Comparison of ENCODE assay signal across 23 cellular contexts in the genomic region with DNA sequence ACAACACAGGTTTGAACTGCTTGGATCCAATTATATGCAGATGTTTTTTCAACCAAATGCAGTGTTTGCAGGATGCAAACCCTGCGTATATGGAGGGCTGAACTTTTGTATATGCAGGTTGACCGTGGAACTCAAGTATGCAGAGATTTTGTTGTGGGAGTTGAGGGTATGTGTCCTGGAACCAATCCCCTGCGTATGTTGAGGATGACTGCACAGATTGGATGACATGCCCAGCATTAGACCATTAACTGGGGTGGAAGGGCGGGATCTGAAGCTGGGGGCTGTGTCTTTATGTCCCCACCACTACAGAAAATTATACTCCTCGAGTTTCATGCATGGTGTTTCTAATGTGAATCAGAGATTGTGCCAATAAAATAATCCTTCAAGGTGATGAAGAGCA.
DNase-seq lines count a peak whose midpoint lies in the region; ATAC-seq and TF ChIP-seq lines count a peak whose summit lies in the region.
"Had no signal": no experiment of that assay in that cellular context is flagged by ENCODE, and none has a peak within 500 bp of the region (broad histone marks: within the 10 kb centered on the region; RNA-seq: fewer than 3 reads in every experiment).

No MANE protein-coding gene starts in this region.

- H3K36me3 ChIP-seq in WERI-Rb-1 (no peaks in the 10 kb centered on the region), hepatocyte (replicated peaks; ENCODE audit: insufficient read depth, low read depth) (no peaks in the 10 kb centered on the region)
- H3K36me3 ChIP-seq: BE2C; BLaER1 treated with 17β-estradiol and CSF1 and Interleukin-3, amounts not matched to agents 10 nM and 100 nM; HAP-1 had no signal

- peak overlapping the region; percentile 41 for H3K4me2 ChIP-seq in hepatocyte
- H3K4me2 ChIP-seq: A549, GM23338 had no signal

- intact Hi-C loops in Right ventricle myocardium inferior (cut with DNase I): loop anchor here (10.0 kb wide), 1 partner anchor 316 kb away; no protein-coding TSS in a partner anchor

- no peaks in the 10 kb centered on the region for H3K9me2 ChIP-seq in hepatocyte (replicated peaks; ENCODE audit: insufficient read depth)

- H2AFZ ChIP-seq in hepatocyte: no peak overlapping the region
- H2AFZ ChIP-seq: GM23338 had no signal

- H3K4me3 Mint-ChIP-seq in nephron: no peak overlapping the region
- H3K4me3 Mint-ChIP-seq: CD14-positive monocyte; CD4-positive, alpha-beta T cell; CD8-positive, alpha-beta memory T cell; GM23338; HFFc6 had no signal

- peaks cover 4% of the 10 kb centered on the region for H3K27me3 Mint-ChIP-seq in nephron (ENCODE audit: low read depth)

- no peak for ATAC-seq in Right ventricle myocardium inferior
- no peak for ATAC-seq in activated naive CD4-positive, alpha-beta T cell treated with anti-CD3 and anti-CD28 coated beads, Interleukin-2, amount 50 U/mL, for 72 hours
- ATAC-seq: A549, GM12878, GM23338 had no signal

- no peak for TF ChIP-seq CTCF in WERI-Rb-1 (IDR thresholded peaks at IDR 0.05; ENCODE audit: low read depth, low read length)
- no peak for TF ChIP-seq CTCF in hepatocyte (IDR thresholded peaks at IDR 0.05; ENCODE audit: poor library complexity)
- no peak for TF ChIP-seq CTCF in nephron (IDR thresholded peaks at IDR 0.05; ENCODE audit: unreplicated experiment in 3 of 3)

- H3K36me3 Mint-ChIP-seq in nephron (ENCODE audit: low read depth): no peaks in the 10 kb centered on the region
- peaks cover 0 to 3% of the 10 kb centered on the region in 2 donors for H3K36me3 Mint-ChIP-seq in activated naive CD4-positive, alpha-beta T cell treated with anti-CD3 and anti-CD28 coated beads, Interleukin-2, amount 50 U/mL, for 72 hours
- H3K36me3 Mint-ChIP-seq: CD14-positive monocyte; CD8-positive, alpha-beta memory T cell had no signal

- DNase-seq in WERI-Rb-1 (no peak), hepatocyte (ENCODE audit: low spot score) (no peak), Right ventricle myocardium inferior (ENCODE audit: missing footprints) (no peak), NCI-H69 (lab: John Stamatoyannopoulos, UW) (no peak)
- no peak for DNase-seq in activated naive CD4-positive, alpha-beta T cell treated with anti-CD3 and anti-CD28 coated beads, Interleukin-2, amount 50 U/mL, for 72 hours (ENCODE audit: low spot score in 2 of 2)
- DNase-seq: 8988T; ACHN; AML-193; BE2C; CD4-positive, alpha-beta T cell; CD8-positive, alpha-beta memory T cell; DMS 273 treated with DMSO at 0.1 percent for 48 hours; DMS79; EL; GDM1; HFFc6 had no signal

- no peaks in the 10 kb centered on the region for H3K27me3 ChIP-seq in WERI-Rb-1 (ENCODE audit: insufficient read depth, low read depth, severe bottlenecking)
- no peaks in the 10 kb centered on the region for H3K27me3 ChIP-seq in hepatocyte
- H3K27me3 ChIP-seq: BE2C; BLaER1 treated with 17β-estradiol and CSF1 and Interleukin-3, amounts not matched to agents 10 nM and 100 nM had no signal

- peaks cover 10% of the 10 kb centered on the region for H3K9me3 Mint-ChIP-seq in nephron
- no peaks in the 10 kb centered on the region for H3K9me3 Mint-ChIP-seq in activated naive CD4-positive, alpha-beta T cell treated with anti-CD3 and anti-CD28 coated beads, Interleukin-2, amount 50 U/mL, for 72 hours

- H3K4me3 ChIP-seq in WERI-Rb-1 (ENCODE audit: low read depth, low read length) (no peak overlapping the region), hepatocyte (no peak overlapping the region)
- H3K4me3 ChIP-seq: A549; BLaER1 treated with 17β-estradiol and CSF1 and Interleukin-3, amounts not matched to agents 10 nM and 100 nM; GM12878; GM23338; HAP-1 had no signal

- peak overlapping the region; percentile 44 to 59 (median 50) for H3K27ac Mint-ChIP-seq in nephron
- no peak overlapping the region for H3K27ac Mint-ChIP-seq in activated naive CD4-positive, alpha-beta T cell treated with anti-CD3 and anti-CD28 coated beads, Interleukin-2, amount 50 U/mL, for 72 hours
- H3K27ac Mint-ChIP-seq: CD14-positive monocyte; CD4-positive, alpha-beta T cell; GM23338; HFFc6 had no signal

- H3K79me2 ChIP-seq in hepatocyte: no peaks in the 10 kb centered on the region

- H3K9me3 ChIP-seq in WERI-Rb-1 (ENCODE audit: severe bottlenecking) (no peaks in the 10 kb centered on the region), hepatocyte (ENCODE audit: low read depth) (no peaks in the 10 kb centered on the region)
- H3K9me3 ChIP-seq: A549, BE2C, HAP-1 had no signal

- 69% methylated on average over 5 of the region's 5 CpGs for WGBS in hepatocyte (ENCODE audit: low lambda C conversion rate, missing lambda C conversion rate)

- H3K4me1 ChIP-seq in hepatocyte (ENCODE audit: insufficient read depth): peaks cover 7% of the 10 kb centered on the region
- H3K4me1 ChIP-seq: A549, BE2C, HAP-1 had no signal

- peak overlapping the region; percentile 21; the same call in 1 of the 2 replicates for H3K27ac ChIP-seq in WERI-Rb-1
- H3K27ac ChIP-seq in hepatocyte: no peak overlapping the region
- H3K27ac ChIP-seq: A549; BLaER1 treated with 17β-estradiol and CSF1 and Interleukin-3, amounts not matched to agents 10 nM and 100 nM had no signal

- H4K20me1 ChIP-seq in hepatocyte (ENCODE audit: insufficient read depth, poor library complexity, severe bottlenecking): no peaks in the 10 kb centered on the region
- H4K20me1 ChIP-seq: BLaER1 treated with 17β-estradiol and CSF1 and Interleukin-3, amounts not matched to agents 10 nM and 100 nM had no signal

- peaks cover 36% of the 10 kb centered on the region for H3K4me1 Mint-ChIP-seq in nephron
- H3K4me1 Mint-ChIP-seq: CD14-positive monocyte; CD8-positive, alpha-beta memory T cell had no signal

Comparison
In these comparisons a context has a peak if more than half of its experiments do, and no peak if none do; other contexts are left out.
1. H3K27ac Mint-ChIP-seq: peak in nephron (3 of 3); none in activated naive CD4-positive, alpha-beta T cell treated with anti-CD3 and anti-CD28 coated beads, Interleukin-2, amount 50 U/mL, for 72 hours (0 of 2).